Comparison of ENCODE assay signal across 2 cellular contexts in the genomic region with DNA sequence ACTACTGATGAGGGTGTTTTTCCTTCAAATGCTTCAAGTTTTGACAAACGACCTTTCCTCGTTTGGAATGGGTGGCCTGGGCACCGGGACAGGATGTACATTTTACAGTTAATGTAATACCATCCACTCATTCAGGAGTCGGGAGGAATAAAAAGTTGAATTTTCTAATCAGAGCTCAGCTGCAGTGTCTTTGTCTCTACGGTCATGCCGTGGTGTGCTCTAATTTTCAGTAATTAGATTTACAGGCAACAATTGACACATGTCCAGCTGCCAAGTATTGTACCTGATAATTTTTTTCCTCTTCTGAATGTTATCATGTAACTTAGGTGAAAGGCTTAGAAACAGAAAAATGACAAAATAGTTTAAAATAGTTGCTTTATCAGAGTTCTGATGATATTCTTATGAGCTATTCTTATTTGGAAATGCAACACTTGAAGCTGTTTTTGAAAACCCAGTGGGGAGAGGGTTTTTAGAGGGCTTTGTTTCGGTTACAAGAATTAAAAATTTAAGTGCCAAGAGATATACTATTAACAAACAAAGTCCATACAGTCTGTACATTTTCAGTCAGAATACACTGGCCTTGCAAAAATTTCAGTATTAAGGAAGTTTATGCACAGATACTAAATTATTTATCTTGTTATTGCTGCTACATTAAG.
TF ChIP-seq lines count a peak whose summit lies in the region.

No MANE protein-coding gene starts in this region.

TF ChIP-seq in SK-N-SH, 30 proteins besides CTCF, POLR2A, EP300 and RAD21 (continued from another document):
- TF ChIP-seq, protein P1, sequence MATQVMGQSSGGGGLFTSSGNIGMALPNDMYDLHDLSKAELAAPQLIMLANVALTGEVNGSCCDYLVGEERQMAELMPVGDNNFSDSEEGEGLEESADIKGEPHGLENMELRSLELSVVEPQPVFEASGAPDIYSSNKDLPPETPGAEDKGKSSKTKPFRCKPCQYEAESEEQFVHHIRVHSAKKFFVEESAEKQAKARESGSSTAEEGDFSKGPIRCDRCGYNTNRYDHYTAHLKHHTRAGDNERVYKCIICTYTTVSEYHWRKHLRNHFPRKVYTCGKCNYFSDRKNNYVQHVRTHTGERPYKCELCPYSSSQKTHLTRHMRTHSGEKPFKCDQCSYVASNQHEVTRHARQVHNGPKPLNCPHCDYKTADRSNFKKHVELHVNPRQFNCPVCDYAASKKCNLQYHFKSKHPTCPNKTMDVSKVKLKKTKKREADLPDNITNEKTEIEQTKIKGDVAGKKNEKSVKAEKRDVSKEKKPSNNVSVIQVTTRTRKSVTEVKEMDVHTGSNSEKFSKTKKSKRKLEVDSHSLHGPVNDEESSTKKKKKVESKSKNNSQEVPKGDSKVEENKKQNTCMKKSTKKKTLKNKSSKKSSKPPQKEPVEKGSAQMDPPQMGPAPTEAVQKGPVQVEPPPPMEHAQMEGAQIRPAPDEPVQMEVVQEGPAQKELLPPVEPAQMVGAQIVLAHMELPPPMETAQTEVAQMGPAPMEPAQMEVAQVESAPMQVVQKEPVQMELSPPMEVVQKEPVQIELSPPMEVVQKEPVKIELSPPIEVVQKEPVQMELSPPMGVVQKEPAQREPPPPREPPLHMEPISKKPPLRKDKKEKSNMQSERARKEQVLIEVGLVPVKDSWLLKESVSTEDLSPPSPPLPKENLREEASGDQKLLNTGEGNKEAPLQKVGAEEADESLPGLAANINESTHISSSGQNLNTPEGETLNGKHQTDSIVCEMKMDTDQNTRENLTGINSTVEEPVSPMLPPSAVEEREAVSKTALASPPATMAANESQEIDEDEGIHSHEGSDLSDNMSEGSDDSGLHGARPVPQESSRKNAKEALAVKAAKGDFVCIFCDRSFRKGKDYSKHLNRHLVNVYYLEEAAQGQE (IDR thresholded peaks at IDR 0.05; ENCODE audit: low read depth, low read length) = no peak
- TF ChIP-seq FOSL2 (IDR thresholded peaks at IDR 0.05; ENCODE audit: borderline replicate concordance, low read depth) = no peak
- no peak for TF ChIP-seq GATA2 (CRISPR knock-in tag; IDR thresholded peaks at IDR 0.05)
- TF ChIP-seq EZH2phosphoT487 (IDR thresholded peaks at IDR 0.05; ENCODE audit: borderline replicate concordance, low read depth) = no peak
- peak; percentile 62 for TF ChIP-seq MXI1 (IDR thresholded peaks at IDR 0.05; ENCODE audit: low read depth, low read length)
- peak; percentile 43; the same call in 1 of the 2 replicates for TF ChIP-seq SIN3A (IDR thresholded peaks at IDR 0.05; ENCODE audit: borderline replicate concordance, low read depth, low read length)
- TF ChIP-seq, protein P2, sequence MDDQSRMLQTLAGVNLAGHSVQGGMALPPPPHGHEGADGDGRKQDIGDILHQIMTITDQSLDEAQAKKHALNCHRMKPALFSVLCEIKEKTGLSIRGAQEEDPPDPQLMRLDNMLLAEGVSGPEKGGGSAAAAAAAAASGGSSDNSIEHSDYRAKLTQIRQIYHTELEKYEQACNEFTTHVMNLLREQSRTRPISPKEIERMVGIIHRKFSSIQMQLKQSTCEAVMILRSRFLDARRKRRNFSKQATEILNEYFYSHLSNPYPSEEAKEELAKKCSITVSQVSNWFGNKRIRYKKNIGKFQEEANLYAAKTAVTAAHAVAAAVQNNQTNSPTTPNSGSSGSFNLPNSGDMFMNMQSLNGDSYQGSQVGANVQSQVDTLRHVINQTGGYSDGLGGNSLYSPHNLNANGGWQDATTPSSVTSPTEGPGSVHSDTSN (IDR thresholded peaks at IDR 0.05) = no peak
- no peak for TF ChIP-seq MEF2A (IDR thresholded peaks at IDR 0.05; ENCODE audit: borderline replicate concordance, low read depth)
- TF ChIP-seq, protein P3, sequence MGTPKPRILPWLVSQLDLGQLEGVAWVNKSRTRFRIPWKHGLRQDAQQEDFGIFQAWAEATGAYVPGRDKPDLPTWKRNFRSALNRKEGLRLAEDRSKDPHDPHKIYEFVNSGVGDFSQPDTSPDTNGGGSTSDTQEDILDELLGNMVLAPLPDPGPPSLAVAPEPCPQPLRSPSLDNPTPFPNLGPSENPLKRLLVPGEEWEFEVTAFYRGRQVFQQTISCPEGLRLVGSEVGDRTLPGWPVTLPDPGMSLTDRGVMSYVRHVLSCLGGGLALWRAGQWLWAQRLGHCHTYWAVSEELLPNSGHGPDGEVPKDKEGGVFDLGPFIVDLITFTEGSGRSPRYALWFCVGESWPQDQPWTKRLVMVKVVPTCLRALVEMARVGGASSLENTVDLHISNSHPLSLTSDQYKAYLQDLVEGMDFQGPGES (IDR thresholded peaks at IDR 0.05; ENCODE audit: low read depth, low read length) = no peak

TF ChIP-seq in SK-N-SH treated with all-trans-retinoic acid at 6 μM for 48 hours, 23 proteins besides CTCF, POLR2A, EP300 and RAD21 (continued from another document):
- no peak for TF ChIP-seq OSR1 (CRISPR knock-in tag; IDR thresholded peaks at IDR 0.05)
- TF ChIP-seq, protein P4, sequence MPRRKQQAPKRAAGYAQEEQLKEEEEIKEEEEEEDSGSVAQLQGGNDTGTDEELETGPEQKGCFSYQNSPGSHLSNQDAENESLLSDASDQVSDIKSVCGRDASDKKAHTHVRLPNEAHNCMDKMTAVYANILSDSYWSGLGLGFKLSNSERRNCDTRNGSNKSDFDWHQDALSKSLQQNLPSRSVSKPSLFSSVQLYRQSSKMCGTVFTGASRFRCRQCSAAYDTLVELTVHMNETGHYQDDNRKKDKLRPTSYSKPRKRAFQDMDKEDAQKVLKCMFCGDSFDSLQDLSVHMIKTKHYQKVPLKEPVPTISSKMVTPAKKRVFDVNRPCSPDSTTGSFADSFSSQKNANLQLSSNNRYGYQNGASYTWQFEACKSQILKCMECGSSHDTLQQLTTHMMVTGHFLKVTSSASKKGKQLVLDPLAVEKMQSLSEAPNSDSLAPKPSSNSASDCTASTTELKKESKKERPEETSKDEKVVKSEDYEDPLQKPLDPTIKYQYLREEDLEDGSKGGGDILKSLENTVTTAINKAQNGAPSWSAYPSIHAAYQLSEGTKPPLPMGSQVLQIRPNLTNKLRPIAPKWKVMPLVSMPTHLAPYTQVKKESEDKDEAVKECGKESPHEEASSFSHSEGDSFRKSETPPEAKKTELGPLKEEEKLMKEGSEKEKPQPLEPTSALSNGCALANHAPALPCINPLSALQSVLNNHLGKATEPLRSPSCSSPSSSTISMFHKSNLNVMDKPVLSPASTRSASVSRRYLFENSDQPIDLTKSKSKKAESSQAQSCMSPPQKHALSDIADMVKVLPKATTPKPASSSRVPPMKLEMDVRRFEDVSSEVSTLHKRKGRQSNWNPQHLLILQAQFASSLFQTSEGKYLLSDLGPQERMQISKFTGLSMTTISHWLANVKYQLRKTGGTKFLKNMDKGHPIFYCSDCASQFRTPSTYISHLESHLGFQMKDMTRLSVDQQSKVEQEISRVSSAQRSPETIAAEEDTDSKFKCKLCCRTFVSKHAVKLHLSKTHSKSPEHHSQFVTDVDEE (CRISPR knock-in tag; IDR thresholded peaks at IDR 0.05) = no peak
- no peak for TF ChIP-seq TOX (CRISPR knock-in tag; IDR thresholded peaks at IDR 0.05; ENCODE audit: borderline replicate concordance)
- no peak for TF ChIP-seq ZNF8 (CRISPR knock-in tag; IDR thresholded peaks at IDR 0.05)
- no peak for TF ChIP-seq ZC3H10 (CRISPR knock-in tag; IDR thresholded peaks at IDR 0.05)
- no peak for TF ChIP-seq ZFP3 (CRISPR knock-in tag; IDR thresholded peaks at IDR 0.05)
